Comparison of ENCODE assay signal across 8 cellular contexts in the genomic region with DNA sequence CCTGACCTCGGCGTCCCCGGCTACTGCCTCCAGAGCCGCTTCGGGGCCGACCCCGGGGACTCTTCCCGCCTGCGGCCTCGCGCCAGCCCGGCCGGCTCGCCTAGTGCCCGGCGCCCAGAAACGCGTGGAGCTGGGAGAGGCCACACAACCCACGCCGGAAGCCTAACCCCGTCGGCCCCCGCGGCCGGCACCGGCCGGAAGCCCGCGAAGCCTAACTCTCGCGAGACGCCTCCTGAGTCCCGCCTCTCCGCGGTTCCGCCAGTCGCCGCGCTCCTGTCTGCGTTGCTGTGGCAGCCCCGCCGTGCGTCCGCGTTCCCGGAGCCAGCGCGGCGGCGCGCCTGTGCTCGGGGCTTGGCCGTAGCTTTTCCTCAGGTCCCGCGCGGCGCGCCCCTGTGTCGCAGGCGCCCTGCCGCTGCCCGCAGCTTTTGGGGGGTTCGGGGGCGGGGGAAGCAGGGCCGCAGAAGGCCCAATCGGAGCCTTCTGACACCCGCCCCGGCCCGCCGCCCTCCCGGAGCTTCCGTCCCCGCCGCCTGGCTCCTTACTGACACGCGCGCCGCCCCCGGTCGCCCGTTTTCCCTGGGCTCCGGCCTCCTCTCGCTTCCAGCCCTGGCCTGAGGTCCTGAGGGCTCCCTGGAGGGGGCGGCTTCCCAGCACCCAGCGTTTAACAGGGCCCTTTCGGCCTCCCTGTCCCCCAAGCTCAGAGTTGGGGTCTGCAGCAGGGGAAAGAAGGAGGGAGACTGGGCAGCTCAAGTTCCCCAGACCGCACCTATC. TPM values are rescaled to one million over a fixed set of nuclear protein-coding genes. Genes with fewer than 3 reads are reported as not detected.
DNase-seq lines count a peak whose midpoint lies in the region; ATAC-seq, FAIRE-seq and TF ChIP-seq lines count a peak whose summit lies in the region.

No MANE protein-coding gene starts in this region.

- 0 to 1% methylated on average over 53 to 87 of the region's 87 CpGs for WGBS in aorta, 2 donors

- peaks cover 2% of the 10 kb centered on the region for H3K79me2 ChIP-seq in astrocyte (ENCODE audit: insufficient read depth, low read length)

- H3K9ac ChIP-seq in astrocyte (ENCODE audit: low read length) (peak overlapping the region; percentile 94), rectal smooth muscle tissue (ENCODE audit: low read length) (peak overlapping the region; percentile 89)

- peak overlapping the region; percentile 93 for H2AFZ ChIP-seq in astrocyte (ENCODE audit: low read depth, low read length)

- H3K27me3 ChIP-seq in astrocyte (ENCODE audit: insufficient read depth, low read length) (peaks cover 8% of the 10 kb centered on the region), rectal smooth muscle tissue (ENCODE audit: control insufficient read depth, insufficient read depth, low read length) (no peaks in the 10 kb centered on the region), aorta (ENCODE audit: control insufficient read depth in 1 of 2, insufficient read depth in 2 of 2, low read length in 1 of 2) (no peaks in the 10 kb centered on the region)

- ATAC-seq in GM18505 (IDR thresholded peaks at IDR 0.05; ENCODE audit: unreplicated experiment), result peak; percentile 82
- ATAC-seq in HG02970 (IDR thresholded peaks at IDR 0.05; ENCODE audit: low FRiP score, unreplicated experiment), result peak; percentile 78
- peak; percentile 97 for ATAC-seq in aorta (ENCODE audit: low FRiP score)

- peak overlapping the region; percentile 59 for H3K4me3 ChIP-seq in astrocyte (ENCODE audit: insufficient read depth, low read depth, low read length)
- peak overlapping the region; percentile 85 for H3K4me3 ChIP-seq in rectal smooth muscle tissue (ENCODE audit: low read length)
- peak overlapping the region; percentile 71 to 73 for H3K4me3 ChIP-seq in aorta (ENCODE audit: low read length in 2 of 2)

- no peak for TF ChIP-seq CTCF in astrocyte (IDR thresholded peaks at IDR 0.05; ENCODE audit: insufficient read depth, low read depth, low read length)

- no peaks in the 10 kb centered on the region for H3K9me3 ChIP-seq in astrocyte (ENCODE audit: insufficient read depth, low read depth, low read length)
- H3K9me3 ChIP-seq in aorta (ENCODE audit: control insufficient read depth, low read length), result no peaks in the 10 kb centered on the region

- intact Hi-C loops in aorta (cut with DNase I), result loop anchor here in 1 of 2 donors (5.0 kb wide), 1 partner anchor 37 kb away; a partner anchor contains a TSS

- peaks cover 1% of the 10 kb centered on the region for H3K36me3 Mint-ChIP-seq in T-helper 2 cell treated with Interferon-gamma antibody and Interleukin-4, amounts not matched to agents 5 μg/mL and 100 μg/mL, for 36 hours (ENCODE audit: low read depth)
- H3K36me3 Mint-ChIP-seq in astrocyte (ENCODE audit: low read depth, unreplicated experiment), result peaks cover 2% of the 10 kb centered on the region

- peaks cover 8% of the 10 kb centered on the region for H3K27me3 Mint-ChIP-seq in T-helper 2 cell treated with Interferon-gamma antibody and Interleukin-4, amounts not matched to agents 5 μg/mL and 100 μg/mL, for 36 hours (ENCODE audit: low read depth)
- H3K27me3 Mint-ChIP-seq in astrocyte (ENCODE audit: low read depth, unreplicated experiment), result peaks cover 16% of the 10 kb centered on the region

- DNase-seq in NCI-H187 treated with DMSO at 0.1 percent for 48 hours (lab: John Stamatoyannopoulos, UW), result peak; percentile 39
- DNase-seq in T-helper 2 cell treated with Interferon-gamma antibody and Interleukin-4, amounts not matched to agents 5 μg/mL and 100 μg/mL, for 36 hours (ENCODE audit: low spot score), result peak; percentile 97
- peak; percentile 88 for DNase-seq in astrocyte (ENCODE audit: low read depth)
- peak; percentile 98 for DNase-seq in hepatic stellate cell (ENCODE audit: low spot score)
- DNase-seq in aorta, result peak; percentile 98 to 99

- peak overlapping the region; percentile 95 for H3K4me3 Mint-ChIP-seq in T-helper 2 cell treated with Interferon-gamma antibody and Interleukin-4, amounts not matched to agents 5 μg/mL and 100 μg/mL, for 36 hours
- peak overlapping the region; percentile 86 for H3K4me3 Mint-ChIP-seq in astrocyte (ENCODE audit: unreplicated experiment)

- H3K9me3 Mint-ChIP-seq in T-helper 2 cell treated with Interferon-gamma antibody and Interleukin-4, amounts not matched to agents 5 μg/mL and 100 μg/mL, for 36 hours, result no peaks in the 10 kb centered on the region
- H3K9me3 Mint-ChIP-seq in astrocyte (ENCODE audit: unreplicated experiment), result no peaks in the 10 kb centered on the region

- peak; percentile 84 for TF ChIP-seq POLR2A in GM18505 (IDR thresholded peaks at IDR 0.05; ENCODE audit: borderline replicate concordance, extremely low read depth, insufficient read depth, insufficient read length)

- H4K20me1 ChIP-seq in astrocyte (ENCODE audit: insufficient read depth, low read length), result no peaks in the 10 kb centered on the region

- H3K4me1 ChIP-seq in astrocyte (ENCODE audit: insufficient read depth, low read length), result peaks cover 8% of the 10 kb centered on the region
- peaks cover 31% of the 10 kb centered on the region for H3K4me1 ChIP-seq in rectal smooth muscle tissue (ENCODE audit: control insufficient read depth, insufficient read depth, low read length)
- H3K4me1 ChIP-seq in aorta (ENCODE audit: control insufficient read depth in 1 of 2, insufficient read depth in 2 of 2, low read length in 2 of 2), result no peaks in the 10 kb centered on the region

- H3K27ac Mint-ChIP-seq in T-helper 2 cell treated with Interferon-gamma antibody and Interleukin-4, amounts not matched to agents 5 μg/mL and 100 μg/mL, for 36 hours, result peak overlapping the region; percentile 92
- peak overlapping the region; percentile 91 for H3K27ac Mint-ChIP-seq in astrocyte (ENCODE audit: unreplicated experiment)

- no peaks in the 10 kb centered on the region for H3K36me3 ChIP-seq in astrocyte (ENCODE audit: insufficient read depth, low read length)
- H3K36me3 ChIP-seq in rectal smooth muscle tissue (ENCODE audit: control insufficient read depth, insufficient read depth, low read length), result no peaks in the 10 kb centered on the region
- H3K36me3 ChIP-seq in aorta (ENCODE audit: control insufficient read depth in 1 of 2, insufficient read depth in 2 of 2, low read length in 1 of 2), result no peaks in the 10 kb centered on the region

- H3K4me1 Mint-ChIP-seq in T-helper 2 cell treated with Interferon-gamma antibody and Interleukin-4, amounts not matched to agents 5 μg/mL and 100 μg/mL, for 36 hours (ENCODE audit: low read depth), result peaks cover 32% of the 10 kb centered on the region
- H3K4me1 Mint-ChIP-seq in astrocyte (ENCODE audit: low read depth, unreplicated experiment), result peaks cover 14% of the 10 kb centered on the region

- H3K27ac ChIP-seq in astrocyte (ENCODE audit: low read depth, low read length) (peak overlapping the region; percentile 92), rectal smooth muscle tissue (ENCODE audit: low read depth, low read length) (peak overlapping the region; percentile 96), aorta (ENCODE audit: low read depth in 1 of 2, low read length in 2 of 2) (peak overlapping the region; percentile 86 to 93)

- FAIRE-seq in astrocyte (lab: Jason Lieb, UNC), result no peak

- peak overlapping the region; percentile 96 for H3K4me2 ChIP-seq in astrocyte (ENCODE audit: low read length)

RNA-seq across cellular contexts. Expression of a gene that starts 21.7 kb away (rescaled TPM):
- 0.43 and 0.48 TPM in 2 replicates for total RNA-seq in astrocyte
- 1 to 10 TPM in 1 of 2 donors, under 1 TPM in 1; 0.45 to 1.6 TPM for total RNA-seq in aorta
- under 1 TPM in 1 of 2 donors, not detected in 1; 0.13 TPM for polyA plus RNA-seq in aorta

RNA-seq across cellular contexts. Expression of a gene that starts 39.8 kb away (rescaled TPM):
- 20.7 and 30.8 TPM in 2 replicates for total RNA-seq in astrocyte
- total RNA-seq in aorta, result 10 to 100 TPM; 18.2 to 28.2 TPM
- polyA plus RNA-seq in aorta, result 10 to 100 TPM; 14.3 to 22.5 TPM

Comparison
In these comparisons a context has a peak if more than half of its experiments do, and no peak if none do; other contexts are left out.
1. Peak in every context shown above with its lines: DNase-seq, ATAC-seq, H3K4me3 ChIP-seq and H3K27ac ChIP-seq.
2. DNase-seq: peak in every context shown above with its lines; median percentile 98 in aorta; 98 in hepatic stellate cell; 97 in T-helper 2 cell treated with Interferon-gamma antibody and Interleukin-4, amounts not matched to agents 5 μg/mL and 100 μg/mL, for 36 hours; 88 in astrocyte; 39 in NCI-H187 treated with DMSO at 0.1 percent for 48 hours.